ENCODE assay signal across 1 cellular context in genomic region chr1:25807480-25808390, GRCh38.
TF ChIP-seq lines count a peak whose summit lies in the region.

No MANE protein-coding gene starts in this region.

TF ChIP-seq in SK-N-SH, 30 proteins besides CTCF, POLR2A, EP300 and RAD21 (continued from another document):
- TF ChIP-seq, protein P1, sequence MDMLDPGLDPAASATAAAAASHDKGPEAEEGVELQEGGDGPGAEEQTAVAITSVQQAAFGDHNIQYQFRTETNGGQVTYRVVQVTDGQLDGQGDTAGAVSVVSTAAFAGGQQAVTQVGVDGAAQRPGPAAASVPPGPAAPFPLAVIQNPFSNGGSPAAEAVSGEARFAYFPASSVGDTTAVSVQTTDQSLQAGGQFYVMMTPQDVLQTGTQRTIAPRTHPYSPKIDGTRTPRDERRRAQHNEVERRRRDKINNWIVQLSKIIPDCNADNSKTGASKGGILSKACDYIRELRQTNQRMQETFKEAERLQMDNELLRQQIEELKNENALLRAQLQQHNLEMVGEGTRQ (IDR thresholded peaks at IDR 0.05; ENCODE audit: borderline replicate concordance, low read depth, low read length): no peak
- no peak for TF ChIP-seq NFIC (IDR thresholded peaks at IDR 0.05; ENCODE audit: borderline replicate concordance)
- no peak for TF ChIP-seq MAX (IDR thresholded peaks at IDR 0.05; ENCODE audit: low read depth)
- no peak for TF ChIP-seq NRF1 (IDR thresholded peaks at IDR 0.05; ENCODE audit: low read depth, low read length)
- TF ChIP-seq EZH2phosphoT487 (IDR thresholded peaks at IDR 0.05; ENCODE audit: borderline replicate concordance, low read depth): no peak
- no peak for TF ChIP-seq MXI1 (IDR thresholded peaks at IDR 0.05; ENCODE audit: low read depth, low read length)
- TF ChIP-seq CHD2 (IDR thresholded peaks at IDR 0.05; ENCODE audit: low read length, partially characterized antibody): no peak
- TF ChIP-seq GABPA (IDR thresholded peaks at IDR 0.05; ENCODE audit: low read depth): no peak
- no peak for TF ChIP-seq RCOR1 (IDR thresholded peaks at IDR 0.05; ENCODE audit: low read length)
